ENCODE assay signal across 16 cellular contexts in the genomic region with DNA sequence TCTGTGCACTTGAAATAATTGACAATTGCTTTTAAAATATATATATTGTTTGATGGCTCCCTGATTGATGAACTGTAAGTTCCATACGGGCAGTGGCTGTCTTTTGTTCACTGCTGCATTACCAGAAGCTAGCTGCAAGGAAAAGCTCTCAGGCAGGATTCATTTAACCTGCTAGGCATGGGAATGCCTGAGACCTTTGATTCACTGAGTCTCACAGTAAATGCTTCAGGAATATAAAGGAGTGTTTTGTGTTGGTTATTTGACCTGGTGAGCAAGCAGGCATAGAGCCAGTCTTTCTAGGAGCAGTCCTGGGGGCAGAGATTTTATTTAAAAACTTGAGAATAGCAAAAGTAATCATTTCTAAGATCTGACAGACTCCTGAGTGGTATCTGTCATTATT.
DNase-seq lines count a peak whose midpoint lies in the region; ATAC-seq and TF ChIP-seq lines count a peak whose summit lies in the region.
"Had no signal": no experiment of that assay in that cellular context is flagged by ENCODE, and none has a peak within 500 bp of the region (broad histone marks: within the 10 kb centered on the region; RNA-seq: fewer than 3 reads in every experiment).

No MANE protein-coding gene starts in this region.

- peak; percentile 33 for DNase-seq in NCI-H2227 (lab: John Stamatoyannopoulos, UW; ENCODE audit: unreplicated experiment)
- no peak for DNase-seq in NCI-H2227 treated with DMSO at 0.1 percent for 48 hours (lab: John Stamatoyannopoulos, UW)
- peak; percentile 6 for DNase-seq in NCI-H226
- peak; percentile 3 for DNase-seq in astrocyte of the spinal cord (ENCODE audit: low read depth, low spot score)
- peak; percentile 35 for DNase-seq in renal cortical epithelial cell (ENCODE audit: low read depth)
- no peak for DNase-seq in COR-L47 (lab: John Stamatoyannopoulos, UW)
- DNase-seq in NCI-H345 treated with DMSO at 0.1 percent for 48 hours (lab: John Stamatoyannopoulos, UW; ENCODE audit: unreplicated experiment), result no peak
- DNase-seq: CD4-positive, CD25-positive, alpha-beta regulatory T cell; NCI-H1436; NCI-H2029 treated with DMSO at 0.1 percent for 48 hours; NCI-H446; NCI-H774; Right ventricle myocardium superior had no signal

- TF ChIP-seq CTCF in astrocyte of the spinal cord (IDR thresholded peaks at IDR 0.05; ENCODE audit: low read depth, low read length), result no peak

- in situ Hi-C loops in astrocyte of the spinal cord (cut with HindIII; ENCODE audit: low sequenced_read_pairs), result no loop called here

- no peak overlapping the region for H3K4me3 ChIP-seq in astrocyte of the spinal cord (ENCODE audit: low read depth, low read length)
- H3K4me3 ChIP-seq: HAP-1, K562 had no signal

- no peak for ATAC-seq in HG03342 (IDR thresholded peaks at IDR 0.05; ENCODE audit: unreplicated experiment)
- ATAC-seq: K562 had no signal

Comparison
In these comparisons a context has a peak if more than half of its experiments do, and no peak if none do; other contexts are left out.
1. DNase-seq: peak in NCI-H2227 (single experiment), NCI-H226 (single experiment), astrocyte of the spinal cord (single experiment) and renal cortical epithelial cell (single experiment); none in NCI-H2227 treated with DMSO at 0.1 percent for 48 hours (single experiment), COR-L47 (single experiment) and NCI-H345 treated with DMSO at 0.1 percent for 48 hours (single experiment).